ENCODE assay signal across 2 cellular contexts in the genomic region with DNA sequence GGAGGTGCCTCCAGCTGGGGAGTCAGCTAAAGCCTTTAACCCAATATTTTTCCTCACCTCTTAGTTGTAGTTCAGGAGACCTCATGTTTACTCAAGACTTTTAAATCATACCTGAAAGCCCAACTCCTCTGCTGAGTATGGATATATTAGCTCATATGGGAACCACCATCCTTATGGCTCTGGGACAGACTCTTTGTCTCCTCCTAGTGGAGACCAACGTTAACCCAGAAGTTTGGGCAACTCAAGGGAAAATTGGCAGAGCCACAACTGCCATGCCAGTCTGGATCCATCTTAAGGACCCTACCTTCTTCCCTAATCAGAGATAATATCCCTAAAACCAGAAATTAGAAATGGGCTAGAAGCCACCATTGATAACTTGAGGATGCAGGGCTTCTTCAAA.
TF ChIP-seq lines count a peak whose summit lies in the region.

No MANE protein-coding gene starts in this region.

TF ChIP-seq in IMR-90, 13 proteins besides CTCF, POLR2A, EP300 and RAD21 (continued from another document):
- 0 out of 2 replicates have a peak, but pooled peaks have one; percentile 20 for TF ChIP-seq SMC3 (IDR thresholded peaks at IDR 0.05; ENCODE audit: low read depth, low read length)

TF ChIP-seq in WTC11, 78 proteins besides CTCF, POLR2A, EP300 and RAD21 (continued from another document):
- TF ChIP-seq ZNF219 (CRISPR knock-in tag; IDR thresholded peaks at IDR 0.05; ENCODE audit: borderline replicate concordance), result no peak
- TF ChIP-seq GRHL2 (CRISPR knock-in tag; IDR thresholded peaks at IDR 0.05; ENCODE audit: insufficient replicate concordance, severe bottlenecking), result no peak
- no peak for TF ChIP-seq EMX1 (CRISPR knock-in tag; IDR thresholded peaks at IDR 0.05)
- TF ChIP-seq, protein P1, sequence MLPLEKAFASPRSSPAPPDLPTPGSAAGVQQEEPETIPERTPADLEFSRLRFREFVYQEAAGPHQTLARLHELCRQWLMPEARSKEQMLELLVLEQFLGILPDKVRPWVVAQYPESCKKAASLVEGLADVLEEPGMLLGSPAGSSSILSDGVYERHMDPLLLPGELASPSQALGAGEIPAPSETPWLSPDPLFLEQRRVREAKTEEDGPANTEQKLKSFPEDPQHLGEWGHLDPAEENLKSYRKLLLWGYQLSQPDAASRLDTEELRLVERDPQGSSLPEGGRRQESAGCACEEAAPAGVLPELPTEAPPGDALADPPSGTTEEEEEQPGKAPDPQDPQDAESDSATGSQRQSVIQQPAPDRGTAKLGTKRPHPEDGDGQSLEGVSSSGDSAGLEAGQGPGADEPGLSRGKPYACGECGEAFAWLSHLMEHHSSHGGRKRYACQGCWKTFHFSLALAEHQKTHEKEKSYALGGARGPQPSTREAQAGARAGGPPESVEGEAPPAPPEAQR (CRISPR knock-in tag; IDR thresholded peaks at IDR 0.05), result no peak
- no peak for TF ChIP-seq NR1H2 (CRISPR knock-in tag; IDR thresholded peaks at IDR 0.05)
- no peak for TF ChIP-seq FOXP1 (CRISPR knock-in tag; IDR thresholded peaks at IDR 0.05; ENCODE audit: borderline replicate concordance)
- TF ChIP-seq, protein P2, sequence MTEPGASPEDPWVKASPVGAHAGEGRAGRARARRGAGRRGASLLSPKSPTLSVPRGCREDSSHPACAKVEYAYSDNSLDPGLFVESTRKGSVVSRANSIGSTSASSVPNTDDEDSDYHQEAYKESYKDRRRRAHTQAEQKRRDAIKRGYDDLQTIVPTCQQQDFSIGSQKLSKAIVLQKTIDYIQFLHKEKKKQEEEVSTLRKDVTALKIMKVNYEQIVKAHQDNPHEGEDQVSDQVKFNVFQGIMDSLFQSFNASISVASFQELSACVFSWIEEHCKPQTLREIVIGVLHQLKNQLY (CRISPR knock-in tag; IDR thresholded peaks at IDR 0.05), result no peak
